In genomic region chr21:37009740-37010341, GRCh38 we compare ENCODE assay signal across 1 cellular context.
TF ChIP-seq lines count a peak whose summit lies in the region.

No MANE protein-coding gene starts in this region.

TF ChIP-seq in HEK293, 187 proteins besides CTCF, POLR2A, EP300 and RAD21 (continued from another document):
- TF ChIP-seq ZBTB26 (tag by site-specific recombination; optimal IDR thresholded peaks at IDR 0.05) (peak; percentile 50), ZNF335 (tag by site-specific recombination; conservative IDR thresholded peaks at IDR 0.05) (peak; percentile 61), ZNF449 (tag by site-specific recombination; IDR thresholded peaks at IDR 0.05) (peak; percentile 90), ZNF623 (tag by site-specific recombination; IDR thresholded peaks at IDR 0.05) (no peak), ZIC2 (tag by site-specific recombination; IDR thresholded peaks at IDR 0.05) (peak; percentile 71), PRDM1 (tag by site-specific recombination; IDR thresholded peaks at IDR 0.05) (peak; percentile 90), ZNF366 (tag by site-specific recombination; conservative IDR thresholded peaks at IDR 0.05) (no peak), ZXDB (tag by site-specific recombination; IDR thresholded peaks at IDR 0.05) (peak; percentile 70; the same call in 1 of the 2 replicates), ZNF121 (tag by site-specific recombination; IDR thresholded peaks at IDR 0.05) (no peak), WT1 (tag by site-specific recombination; IDR thresholded peaks at IDR 0.05) (peak; percentile 8; the same call in 1 of the 2 replicates), ZNF600 (tag by site-specific recombination; IDR thresholded peaks at IDR 0.05) (peak; percentile 98), ZEB2 (tag by site-specific recombination; IDR thresholded peaks at IDR 0.05) (peak; percentile 61; the same call in 1 of the 2 replicates), ZNF140 (tag by site-specific recombination; IDR thresholded peaks at IDR 0.05) (no peak), ZNF324 (tag by site-specific recombination; IDR thresholded peaks at IDR 0.05) (peak; percentile 87), ZNF37A (tag by site-specific recombination; IDR thresholded peaks at IDR 0.05) (no peak), ZSCAN30 (tag by site-specific recombination; IDR thresholded peaks at IDR 0.05) (peak; percentile 77), ZBTB20 (tag by site-specific recombination; IDR thresholded peaks at IDR 0.05) (peak; percentile 95), KLF17 (tag by site-specific recombination; IDR thresholded peaks at IDR 0.05) (0 out of 2 replicates have a peak, but pooled peaks have one; percentile 19), ZNF394 (tag by site-specific recombination; IDR thresholded peaks at IDR 0.05; ENCODE audit: borderline replicate concordance) (peak; percentile 25; the same call in 1 of the 2 replicates), ZNF768 (tag by site-specific recombination; IDR thresholded peaks at IDR 0.05) (peak; percentile 98; the same call in 1 of the 2 replicates), ZNF560 (tag by site-specific recombination; IDR thresholded peaks at IDR 0.05; ENCODE audit: borderline replicate concordance) (no peak), KLF16 (tag by site-specific recombination; IDR thresholded peaks at IDR 0.05) (peak; percentile 49)
